In genomic region chr4:175772170-175772685, GRCh38 we compare ENCODE assay signal across 16 cellular contexts. TPM values are rescaled to one million over a fixed set of nuclear protein-coding genes. Genes with fewer than 3 reads are reported as not detected.
DNase-seq lines count a peak whose midpoint lies in the region; ATAC-seq and TF ChIP-seq lines count a peak whose summit lies in the region.
"Had no signal": no experiment of that assay in that cellular context is flagged by ENCODE, and none has a peak within 500 bp of the region (broad histone marks: within the 10 kb centered on the region; RNA-seq: fewer than 3 reads in every experiment).

No MANE protein-coding gene starts in this region.

- H2AFZ ChIP-seq in GM23248 (peak overlapping the region; percentile 74), mesenchymal stem cell (ENCODE audit: low read depth, low read length) (no peak overlapping the region)

- no peak overlapping the region for H4K8ac ChIP-seq in mesendoderm (ENCODE audit: low read depth, low read length)
- H4K8ac ChIP-seq in mesenchymal stem cell (ENCODE audit: low read length), result no peak overlapping the region

- peak; percentile 63 for ATAC-seq in WTC11
- no peak for ATAC-seq in GM18505 (IDR thresholded peaks at IDR 0.05; ENCODE audit: unreplicated experiment)

- no peaks in the 10 kb centered on the region for H4K20me1 ChIP-seq in GM23248 (ENCODE audit: insufficient read depth)

- no peak for TF ChIP-seq CTCF in HFFc6 (IDR thresholded peaks at IDR 0.05)
- no peak for TF ChIP-seq CTCF in WTC11 (IDR thresholded peaks at IDR 0.05)

- H3K4me2 ChIP-seq in GM23248 (ENCODE audit: unreplicated experiment), result no peak overlapping the region
- H3K4me2 ChIP-seq in mesendoderm (ENCODE audit: low read length), result no peak overlapping the region
- H3K4me2 ChIP-seq in mesenchymal stem cell (ENCODE audit: low read length, poor library complexity, severe bottlenecking), result no peak overlapping the region

- no peak overlapping the region for H3K27ac Mint-ChIP-seq in HFFc6
- H3K27ac Mint-ChIP-seq in WTC11, result peak overlapping the region; percentile 31
- H3K27ac Mint-ChIP-seq: B cell; CD4-positive, CD25-positive, alpha-beta regulatory T cell had no signal

- H2BK5ac ChIP-seq in mesendoderm (ENCODE audit: low read length) (no peak overlapping the region), mesenchymal stem cell (ENCODE audit: low read depth, low read length, poor library complexity, severe bottlenecking) (no peak overlapping the region)

- H3K79me1 ChIP-seq in mesendoderm (ENCODE audit: low read length), result no peaks in the 10 kb centered on the region
- H3K79me1 ChIP-seq in mesenchymal stem cell (replicated peaks; ENCODE audit: low read length, poor library complexity, severe bottlenecking), result no peaks in the 10 kb centered on the region

- no peaks in the 10 kb centered on the region for H3K4me1 ChIP-seq in GM23248 (ENCODE audit: insufficient read depth)
- no peaks in the 10 kb centered on the region for H3K4me1 ChIP-seq in mesendoderm (ENCODE audit: control insufficient read depth, low read depth, low read length)
- no peaks in the 10 kb centered on the region for H3K4me1 ChIP-seq in mesenchymal stem cell (ENCODE audit: control insufficient read depth, insufficient read depth, low read depth, low read length)

- H2BK120ac ChIP-seq in mesendoderm (ENCODE audit: low read depth, low read length), result no peak overlapping the region
- no peak overlapping the region for H2BK120ac ChIP-seq in mesenchymal stem cell (ENCODE audit: low read depth, low read length)

- H3K4me1 Mint-ChIP-seq in HFFc6 (ENCODE audit: low read depth) (peaks cover 15% of the 10 kb centered on the region), WTC11 (peaks cover 54% of the 10 kb centered on the region)
- H3K4me1 Mint-ChIP-seq: B cell; CD4-positive, CD25-positive, alpha-beta regulatory T cell had no signal

- H3K79me2 ChIP-seq in GM23248 (ENCODE audit: insufficient read depth) (no peaks in the 10 kb centered on the region), mesendoderm (ENCODE audit: control insufficient read depth, insufficient read depth, low read length) (no peaks in the 10 kb centered on the region)

- no peaks in the 10 kb centered on the region for H3K27me3 ChIP-seq in GM23248 (replicated peaks; ENCODE audit: insufficient read depth)
- no peaks in the 10 kb centered on the region for H3K27me3 ChIP-seq in mesendoderm (ENCODE audit: insufficient read depth, low read length, poor library complexity)
- no peaks in the 10 kb centered on the region for H3K27me3 ChIP-seq in mesenchymal stem cell (ENCODE audit: control insufficient read depth in 1 of 2, insufficient read depth in 1 of 2, low read length in 2 of 2)

- no peak overlapping the region for H3K27ac ChIP-seq in GM23248
- no peak overlapping the region for H3K27ac ChIP-seq in mesendoderm (ENCODE audit: low read depth, low read length)
- H3K27ac ChIP-seq in mesenchymal stem cell (ENCODE audit: low read length, poor library complexity, severe bottlenecking), result no peak overlapping the region

- no peak overlapping the region for H3K18ac ChIP-seq in mesendoderm (ENCODE audit: low read length)
- no peak overlapping the region for H3K18ac ChIP-seq in mesenchymal stem cell (ENCODE audit: low read depth in 1 of 2, low read length in 2 of 2)

- H3K36me3 Mint-ChIP-seq in HFFc6 (ENCODE audit: low read depth), result no peaks in the 10 kb centered on the region
- H3K36me3 Mint-ChIP-seq in WTC11, result no peaks in the 10 kb centered on the region
- H3K36me3 Mint-ChIP-seq: CD4-positive, CD25-positive, alpha-beta regulatory T cell had no signal

- peak overlapping the region; percentile 91 for H3K4me3 Mint-ChIP-seq in HFFc6
- H3K4me3 Mint-ChIP-seq in WTC11, result no peak overlapping the region
- H3K4me3 Mint-ChIP-seq: B cell; CD4-positive, CD25-positive, alpha-beta regulatory T cell had no signal

- WGBS in GM23248 (ENCODE audit: low coverage in 1 of 2, low lambda C conversion rate in 2 of 2, missing lambda C conversion rate in 2 of 2), 2 experiments, result 40 to 46% methylated on average over 3 of the region's 3 CpGs
- no CpG with 5 or more reads among the region's 3 CpGs for WGBS in mesendoderm (ENCODE audit: extremely low coverage, insufficient coverage, low lambda C conversion rate)
- 87% methylated on average over 3 of the region's 3 CpGs for WGBS in mesenchymal stem cell

- H4K91ac ChIP-seq in mesenchymal stem cell (ENCODE audit: low read length), result no peak overlapping the region

- H4K5ac ChIP-seq in mesendoderm (ENCODE audit: low read length), result no peak overlapping the region

- H3K9me3 Mint-ChIP-seq in HFFc6 (no peaks in the 10 kb centered on the region), WTC11 (no peaks in the 10 kb centered on the region)

- H3F3A ChIP-seq in GM23248 (ENCODE audit: insufficient read depth), result no peaks in the 10 kb centered on the region

- H3K14ac ChIP-seq in mesenchymal stem cell (ENCODE audit: low read length in 2 of 2), result no peak overlapping the region

- TF ChIP-seq POLR2A in GM18505 (IDR thresholded peaks at IDR 0.05; ENCODE audit: borderline replicate concordance, extremely low read depth, insufficient read depth, insufficient read length), result no peak

- H3K36me3 ChIP-seq in GM23248 (ENCODE audit: low read depth) (no peaks in the 10 kb centered on the region), mesendoderm (ENCODE audit: control insufficient read depth, insufficient read depth, low read length) (no peaks in the 10 kb centered on the region), mesenchymal stem cell (ENCODE audit: control insufficient read depth in 1 of 2, insufficient read depth in 2 of 2, low read depth in 1 of 2, low read length in 2 of 2) (no peaks in the 10 kb centered on the region)

- H2AK5ac ChIP-seq in mesendoderm (ENCODE audit: low read length), result no peak overlapping the region
- H2AK5ac ChIP-seq in mesenchymal stem cell (ENCODE audit: low read length, severe bottlenecking), result no peak overlapping the region

- no peak overlapping the region for H2BK12ac ChIP-seq in mesenchymal stem cell (ENCODE audit: low read length in 2 of 2)

- POLR2A ChIA-PET in WTC11 (lab: Charles Lee), result no interaction called here

- no peak overlapping the region for H3K56ac ChIP-seq in mesendoderm (ENCODE audit: low read length)

- no peaks in the 10 kb centered on the region for H3K9me2 ChIP-seq in GM23248 (ENCODE audit: insufficient read depth)

- H3K27me3 Mint-ChIP-seq in HFFc6 (ENCODE audit: insufficient read depth), result no peaks in the 10 kb centered on the region
- H3K27me3 Mint-ChIP-seq in WTC11 (ENCODE audit: low read depth), result no peaks in the 10 kb centered on the region
- H3K27me3 Mint-ChIP-seq: B cell; CD4-positive, CD25-positive, alpha-beta regulatory T cell had no signal

- H3K4me3 ChIP-seq in GM23248 (no peak overlapping the region), mesendoderm (ENCODE audit: low read length) (no peak overlapping the region), mesenchymal stem cell (ENCODE audit: insufficient read depth in 1 of 2, low read depth in 1 of 2, low read length in 2 of 2) (no peak overlapping the region)

- no peak overlapping the region for H3K9ac ChIP-seq in GM23248
- H3K9ac ChIP-seq in mesendoderm (ENCODE audit: low read length), result no peak overlapping the region
- no peak overlapping the region for H3K9ac ChIP-seq in mesenchymal stem cell (ENCODE audit: low read length)

- no peaks in the 10 kb centered on the region for H3K9me3 ChIP-seq in GM23248 (ENCODE audit: low read depth)
- H3K9me3 ChIP-seq in mesenchymal stem cell (ENCODE audit: control insufficient read depth, low read length), result no peaks in the 10 kb centered on the region

- in situ Hi-C loops in GM23248 (cut with MboI), result no loop called here

- CTCF ChIA-PET in WTC11 (lab: Charles Lee), result no interaction called here

- no peak for DNase-seq in GM23248
- DNase-seq in HFFc6, result no peak
- no peak for DNase-seq in WTC11 (ENCODE audit: low spot score)
- peak; percentile 2 for DNase-seq in mesendoderm
- no peak for DNase-seq in NOMO-1 treated with dmso at 0.1 percent for 144 hours (lab: John Stamatoyannopoulos, UW; ENCODE audit: unreplicated experiment)
- no peak for DNase-seq in mesenchymal stem cell
- no peak for DNase-seq in GM03348 (ENCODE audit: low spot score)
- DNase-seq: CD4-positive, CD25-positive, alpha-beta regulatory T cell; DMS79; NCI-H146; NCI-H226; NCI-H526; T-helper 9 cell had no signal

- H3K23ac ChIP-seq in mesendoderm (ENCODE audit: low read length) (no peak overlapping the region), mesenchymal stem cell (ENCODE audit: low read length in 2 of 2) (no peak overlapping the region)

- H2BK15ac ChIP-seq in mesendoderm (replicated peaks; ENCODE audit: low read depth), result no peak overlapping the region
- no peak overlapping the region for H2BK15ac ChIP-seq in mesenchymal stem cell (ENCODE audit: low read depth, poor library complexity, severe bottlenecking)

- H3K4ac ChIP-seq in mesendoderm (ENCODE audit: low read depth, low read length) (no peak overlapping the region), mesenchymal stem cell (ENCODE audit: low read depth in 1 of 2, low read length in 2 of 2) (no peak overlapping the region)

TF ChIP-seq in WTC11, 78 proteins besides CTCF, POLR2A, EP300 and RAD21 (continues in another document):
- no peak for TF ChIP-seq STAT6 (CRISPR knock-in tag; conservative IDR thresholded peaks at IDR 0.05; ENCODE audit: low read depth)

RNA-seq across cellular contexts. Expression of gene GPM6A, which starts 39.8 kb away (rescaled TPM):
- total RNA-seq in GM23248 (2014; rRNA removed; shearing (Covaris generic)), result not detected in 2 replicates
- polyA plus RNA-seq in GM23248 (2016; fragmentation: Nextera tagmentation; extraction: Ambion mirVana), result not detected in 2 replicates
- not detected for total RNA-seq in HFFc6 (2021; fragmentation: NEBNext Ultra II Directional; extraction: Animal tissue kit (Norgen Biotek cat#: 25700))
- 4.8 to 5.8 TPM (median 5.3 TPM) in 3 replicates for total RNA-seq in WTC11 (2021)
- 5.0 TPM for polyA plus RNA-seq in mesendoderm (2013, experiment 1 of 2)
- 4.0 TPM for polyA plus RNA-seq in mesendoderm (2013, experiment 2 of 2)
- polyA plus RNA-seq in mesenchymal stem cell (2013, experiment 1 of 2), result 0.11 TPM
- polyA plus RNA-seq in mesenchymal stem cell (2013, experiment 2 of 2), result 0.26 TPM
- total RNA-seq: CD4-positive, CD25-positive, alpha-beta regulatory T cell had no signal
- polyA plus RNA-seq: AG04450; CD4-positive, CD25-positive, alpha-beta regulatory T cell had no signal
